16 cellular contexts compared by ENCODE assay signal in genomic region chr19:18508585-18508984, GRCh38. TPM values are rescaled to one million over a fixed set of nuclear protein-coding genes. Genes with fewer than 3 reads are reported as not detected.
DNase-seq lines count a peak whose midpoint lies in the region; ATAC-seq and TF ChIP-seq lines count a peak whose summit lies in the region.
"Had no signal": no experiment of that assay in that cellular context is flagged by ENCODE, and none has a peak within 500 bp of the region (broad histone marks: within the 10 kb centered on the region; RNA-seq: fewer than 3 reads in every experiment).

No MANE protein-coding gene starts in this region.

- no peak for TF ChIP-seq CTCF in VCaP (conservative IDR thresholded peaks at IDR 0.05)

- H3K4me1 Mint-ChIP-seq in activated CD8-positive, alpha-beta memory T cell treated with anti-CD3 and anti-CD28 coated beads, Interleukin-2, amount 10 ng/mL, durations not matched to agents 7 days and 5 days: peaks cover 65% of the 10 kb centered on the region

- H3K27me3 Mint-ChIP-seq in activated CD8-positive, alpha-beta memory T cell treated with anti-CD3 and anti-CD28 coated beads, Interleukin-2, amount 10 ng/mL, durations not matched to agents 7 days and 5 days: no peaks in the 10 kb centered on the region
- H3K27me3 Mint-ChIP-seq: type B pancreatic cell had no signal

- H3K4me3 Mint-ChIP-seq in activated CD8-positive, alpha-beta memory T cell treated with anti-CD3 and anti-CD28 coated beads, Interleukin-2, amount 10 ng/mL, durations not matched to agents 7 days and 5 days: no peak overlapping the region
- H3K4me3 Mint-ChIP-seq: endodermal cell, type B pancreatic cell had no signal

- no peaks in the 10 kb centered on the region for H3K36me3 Mint-ChIP-seq in activated CD8-positive, alpha-beta memory T cell treated with anti-CD3 and anti-CD28 coated beads, Interleukin-2, amount 10 ng/mL, durations not matched to agents 7 days and 5 days
- H3K36me3 Mint-ChIP-seq: type B pancreatic cell had no signal

- no peaks in the 10 kb centered on the region for H3K9me3 Mint-ChIP-seq in activated CD8-positive, alpha-beta memory T cell treated with anti-CD3 and anti-CD28 coated beads, Interleukin-2, amount 10 ng/mL, durations not matched to agents 7 days and 5 days (ENCODE audit: low read depth)
- H3K9me3 Mint-ChIP-seq: endodermal cell, type B pancreatic cell had no signal

- H3K27me3 ChIP-seq in layer of hippocampus (ENCODE audit: control insufficient read depth, insufficient read depth, low read length): no peaks in the 10 kb centered on the region

- DNase-seq in activated CD8-positive, alpha-beta memory T cell treated with anti-CD3 and anti-CD28 coated beads, Interleukin-2, amount 10 ng/mL, durations not matched to agents 7 days and 5 days: no peak
- no peak for DNase-seq in activated CD8-positive, alpha-beta memory T cell treated with anti-CD3 and anti-CD28 coated beads for 24 hours
- no peak for DNase-seq in DMS153 (lab: John Stamatoyannopoulos, UW)
- DNase-seq in activated CD4-positive, alpha-beta T cell treated with anti-CD3 and anti-CD28 coated beads, Interleukin-2, amount 50 U/mL, for 48 hours: no peak
- DNase-seq: activated CD4-positive, alpha-beta T cell treated with anti-CD3 and anti-CD28 coated beads, Interleukin-2, amount 50 U/mL, for 4 hours; activated effector memory CD4-positive, alpha-beta T cell treated with Interleukin-2 at 50 U/mL for 16 hours; endodermal cell; MM.1S; NCI-H2081; NCI-H748 treated with DMSO at 0.1 percent for 48 hours; T1000 had no signal

- H3K27ac ChIP-seq in VCaP (peak overlapping the region; percentile 94), layer of hippocampus (ENCODE audit: low read depth, low read length) (peak overlapping the region; percentile 18), temporal lobe (ENCODE audit: low read depth, low read length) (peak overlapping the region; percentile 33)

- no peak for ATAC-seq in activated CD8-positive, alpha-beta memory T cell treated with anti-CD3 and anti-CD28 coated beads, Interleukin-2, amount 10 ng/mL, durations not matched to agents 7 days and 5 days
- ATAC-seq in GM18520 (IDR thresholded peaks at IDR 0.05; ENCODE audit: unreplicated experiment): no peak

- CTCF ChIA-PET in activated CD8-positive, alpha-beta memory T cell treated with anti-CD3 and anti-CD28 coated beads, Interleukin-2, amount 10 ng/mL, durations not matched to agents 7 days and 5 days (lab: Charles Lee): interaction anchor here (0.6 to 12.5 kb wide), 9 partner anchors 8 to 80 kb away, joined by 3 to 145 read pairs (median 6); partner anchors contain the start of genes ELL and REX1BD

- H3K27ac Mint-ChIP-seq in activated CD8-positive, alpha-beta memory T cell treated with anti-CD3 and anti-CD28 coated beads, Interleukin-2, amount 10 ng/mL, durations not matched to agents 7 days and 5 days: peak overlapping the region; percentile 51

RNA-seq across cellular contexts. Expression of gene ELL, which starts 13.3 kb away (rescaled TPM):
- total RNA-seq in activated CD8-positive, alpha-beta memory T cell treated with anti-CD3 and anti-CD28 coated beads, Interleukin-2, amount 10 ng/mL, durations not matched to agents 7 days and 5 days: 10 to 100 TPM; 22.9 to 33.7 TPM
- total RNA-seq in temporal lobe: 5.2 TPM

RNA-seq across cellular contexts. Expression of gene FKBP8, which starts 34.8 kb away (rescaled TPM):
- total RNA-seq in activated CD8-positive, alpha-beta memory T cell treated with anti-CD3 and anti-CD28 coated beads, Interleukin-2, amount 10 ng/mL, durations not matched to agents 7 days and 5 days: 100 to 1,000 TPM; 220 to 286 TPM
- total RNA-seq in temporal lobe: 114 TPM

RNA-seq across cellular contexts. Expression of gene KXD1, which starts 49.1 kb away (rescaled TPM):
- 100 to 1,000 TPM; 106 to 113 TPM for total RNA-seq in activated CD8-positive, alpha-beta memory T cell treated with anti-CD3 and anti-CD28 coated beads, Interleukin-2, amount 10 ng/mL, durations not matched to agents 7 days and 5 days
- total RNA-seq in temporal lobe: 20.9 TPM

Comparison
In these comparisons a context has a peak if more than half of its experiments do, and no peak if none do; other contexts are left out.
1. H3K27ac ChIP-seq: peak in every context shown above with its lines; median percentile 94 in VCaP; 33 in temporal lobe; 18 in layer of hippocampus.